9 cellular contexts compared by ENCODE assay signal in the genomic region with DNA sequence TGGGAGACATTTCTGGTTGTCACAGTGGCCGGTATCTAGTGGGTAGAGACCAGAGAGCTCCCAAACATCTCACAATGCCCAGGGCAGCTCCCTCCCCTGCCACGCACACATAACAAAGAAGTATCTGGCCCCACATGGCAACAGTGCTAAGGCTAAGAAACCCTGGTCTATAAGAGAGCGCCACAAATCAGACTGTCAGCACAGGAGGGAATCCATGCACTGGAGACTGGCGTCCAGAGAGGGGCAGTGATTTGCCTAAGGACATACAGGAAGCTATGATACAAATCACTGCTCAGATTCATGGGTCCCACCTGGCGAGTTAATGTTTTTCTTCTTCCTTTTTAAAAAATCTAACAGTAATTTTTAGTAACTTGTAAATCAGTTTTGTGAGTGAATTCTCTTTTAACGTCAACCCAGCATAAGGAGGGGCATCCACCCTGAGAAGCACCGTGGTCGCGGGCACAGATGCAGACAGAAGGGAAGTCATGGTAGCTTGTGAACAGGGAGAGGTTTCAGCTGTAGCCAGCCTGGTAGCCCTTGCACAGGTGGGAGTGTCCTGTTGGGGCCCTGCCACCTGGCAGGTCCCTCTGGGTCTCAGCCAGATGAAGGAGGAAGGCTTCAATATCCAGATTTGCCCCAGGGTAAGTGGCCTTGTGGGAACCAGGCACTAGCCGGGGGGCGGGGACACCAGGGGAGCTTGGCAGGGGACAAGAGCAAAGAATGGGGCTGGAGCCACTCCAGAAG. TPM values are rescaled to one million over a fixed set of nuclear protein-coding genes. Genes with fewer than 3 reads are reported as not detected.
DNase-seq lines count a peak whose midpoint lies in the region; ATAC-seq and TF ChIP-seq lines count a peak whose summit lies in the region.
"Had no signal": no experiment of that assay in that cellular context is flagged by ENCODE, and none has a peak within 500 bp of the region (broad histone marks: within the 10 kb centered on the region; RNA-seq: fewer than 3 reads in every experiment).

No MANE protein-coding gene starts in this region.

- H3K36me3 Mint-ChIP-seq in T-helper 2 cell treated with Interferon-gamma antibody and Interleukin-4, amounts not matched to agents 5 μg/mL and 100 μg/mL, for 36 hours (ENCODE audit: low read depth), result peaks cover 24% of the 10 kb centered on the region

- peak overlapping the region; percentile 32; the same call in 1 of the 2 replicates for H3K27ac ChIP-seq in VCaP
- H3K27ac ChIP-seq: neutrophil had no signal

- no peak for TF ChIP-seq CTCF in VCaP (conservative IDR thresholded peaks at IDR 0.05)

- no peak for DNase-seq in T-helper 2 cell treated with Interferon-gamma antibody and Interleukin-4, amounts not matched to agents 5 μg/mL and 100 μg/mL, for 36 hours (ENCODE audit: low spot score)
- DNase-seq in T-helper 2 cell (no peak), germinal center (ENCODE audit: low spot score) (peak; percentile 74), MG63 (no peak)
- peak in 1 of 2 donors; percentile 10 for DNase-seq in stimulated activated naive CD8-positive, alpha-beta T cell treated with anti-CD3 and anti-CD28 coated beads, Interleukin-15, amount 100 ng/mL, for 72 hours
- no peak for DNase-seq in activated effector memory CD4-positive, alpha-beta T cell treated with Interleukin-2 at 50 U/mL for 16 hours

- no peaks in the 10 kb centered on the region for H3K36me3 ChIP-seq in MG63

- no peak overlapping the region for H3K4me3 Mint-ChIP-seq in T-helper 2 cell treated with Interferon-gamma antibody and Interleukin-4, amounts not matched to agents 5 μg/mL and 100 μg/mL, for 36 hours
- peak overlapping the region; percentile 4 to 36 for H3K4me3 Mint-ChIP-seq in stimulated activated naive CD8-positive, alpha-beta T cell treated with anti-CD3 and anti-CD28 coated beads, Interleukin-15, amount 100 ng/mL, for 72 hours

- peak overlapping the region; percentile 62 for H3K27ac Mint-ChIP-seq in T-helper 2 cell treated with Interferon-gamma antibody and Interleukin-4, amounts not matched to agents 5 μg/mL and 100 μg/mL, for 36 hours
- H3K27ac Mint-ChIP-seq in stimulated activated naive CD8-positive, alpha-beta T cell treated with anti-CD3 and anti-CD28 coated beads, Interleukin-15, amount 100 ng/mL, for 72 hours, result peak overlapping the region in 1 of 2 donors; percentile 74

- H3K27me3 ChIP-seq in MG63, result no peaks in the 10 kb centered on the region
- H3K27me3 ChIP-seq: neutrophil had no signal

- H3K4me3 ChIP-seq in MG63, result no peak overlapping the region

- peaks cover 37% of the 10 kb centered on the region for H3K4me1 Mint-ChIP-seq in T-helper 2 cell treated with Interferon-gamma antibody and Interleukin-4, amounts not matched to agents 5 μg/mL and 100 μg/mL, for 36 hours (ENCODE audit: low read depth)
- H3K4me1 Mint-ChIP-seq in stimulated activated naive CD8-positive, alpha-beta T cell treated with anti-CD3 and anti-CD28 coated beads, Interleukin-15, amount 100 ng/mL, for 72 hours, result peaks cover 87% of the 10 kb centered on the region

- no peaks in the 10 kb centered on the region for H3K9me3 ChIP-seq in MG63
- H3K9me3 ChIP-seq: neutrophil had no signal

- ATAC-seq in stimulated activated naive CD8-positive, alpha-beta T cell treated with anti-CD3 and anti-CD28 coated beads, Interleukin-15, amount 100 ng/mL, for 72 hours, result no peak
- ATAC-seq in GM21529 (IDR thresholded peaks at IDR 0.05; ENCODE audit: unreplicated experiment), result no peak

- H3K27me3 Mint-ChIP-seq in T-helper 2 cell treated with Interferon-gamma antibody and Interleukin-4, amounts not matched to agents 5 μg/mL and 100 μg/mL, for 36 hours (ENCODE audit: low read depth), result no peaks in the 10 kb centered on the region
- no peaks in the 10 kb centered on the region for H3K27me3 Mint-ChIP-seq in stimulated activated naive CD8-positive, alpha-beta T cell treated with anti-CD3 and anti-CD28 coated beads, Interleukin-15, amount 100 ng/mL, for 72 hours

- H3K9me3 Mint-ChIP-seq in T-helper 2 cell treated with Interferon-gamma antibody and Interleukin-4, amounts not matched to agents 5 μg/mL and 100 μg/mL, for 36 hours, result no peaks in the 10 kb centered on the region
- no peaks in the 10 kb centered on the region for H3K9me3 Mint-ChIP-seq in stimulated activated naive CD8-positive, alpha-beta T cell treated with anti-CD3 and anti-CD28 coated beads, Interleukin-15, amount 100 ng/mL, for 72 hours

RNA-seq across cellular contexts. Expression of a gene that starts 8.7 kb away (rescaled TPM):
- 19.2 TPM in 1 of 2 replicates, not detected in the other for total RNA-seq in MG63 (2014; rRNA removed; shearing (Covaris generic); ENCODE audit: low replicate concordance)

RNA-seq across cellular contexts. Expression of a gene that starts 26.4 kb away (rescaled TPM):
- 33.5 and 48.4 TPM in 2 replicates for total RNA-seq in MG63 (2014; rRNA removed; shearing (Covaris generic); ENCODE audit: low replicate concordance)
